1 cellular context compared by ENCODE assay signal in genomic region chr4:10104991-10105276, GRCh38.
TF ChIP-seq lines count a peak whose summit lies in the region.

No MANE protein-coding gene starts in this region.

TF ChIP-seq in HEK293T, 16 proteins besides CTCF, POLR2A, EP300 and RAD21 (continued from another document):
- TF ChIP-seq PKNOX1 (IDR thresholded peaks at IDR 0.05) (no peak), CTBP1 (IDR thresholded peaks at IDR 0.05; ENCODE audit: borderline replicate concordance) (no peak)
